ENCODE assay signal across 8 cellular contexts in the genomic region with DNA sequence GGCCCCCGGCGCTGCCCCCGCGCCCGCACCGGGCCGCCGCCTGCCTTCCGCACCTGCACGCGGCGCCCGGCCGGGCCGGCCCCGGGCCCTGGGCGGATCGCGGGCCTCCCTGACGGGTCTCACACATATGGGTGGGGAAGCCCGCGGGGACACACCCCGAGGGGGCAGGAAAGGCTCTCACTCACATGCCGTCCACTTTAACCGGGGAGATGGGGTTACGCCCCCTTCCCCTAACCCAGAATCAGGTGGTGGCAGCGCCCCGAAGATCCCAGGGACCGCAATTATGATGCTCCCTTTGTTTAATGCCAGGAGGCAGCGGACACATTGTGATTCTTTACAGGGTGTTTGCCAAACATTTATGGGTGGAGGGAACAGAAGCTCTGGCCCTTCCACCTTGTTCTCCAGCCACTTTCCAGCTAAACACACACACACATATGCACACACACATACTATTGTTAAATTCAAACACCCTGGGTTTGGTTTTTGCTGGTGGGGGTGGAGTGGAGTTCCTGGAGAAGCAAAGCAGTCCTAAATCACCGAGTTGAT. TPM values are rescaled to one million over a fixed set of nuclear protein-coding genes. Genes with fewer than 3 reads are reported as not detected.
A peak's percentile ranks its signal among the peaks of the same experiment; 100 is the strongest.
DNase-seq lines count a peak whose midpoint lies in the region; ATAC-seq and TF ChIP-seq lines count a peak whose summit lies in the region.

No MANE protein-coding gene starts in this region.

- DNase-seq in NK-92 treated with Interleukin-12 subunit alpha and Interleukin-12 subunit beta, amount 100 ng/mL, for 24 hours (lab: John Stamatoyannopoulos, UW) = peak; percentile 63
- no peak for DNase-seq in NK-92 (lab: John Stamatoyannopoulos, UW; ENCODE audit: unreplicated experiment)
- DNase-seq in cerebellar nuclear complex (lab: John Stamatoyannopoulos, UW) = no peak
- DNase-seq in ureter (ENCODE audit: low spot score) = no peak

- H3K4me3 ChIP-seq in WI38 (ENCODE audit: low read depth, low read length) (peak overlapping the region; percentile 67), iPS-18c (ENCODE audit: insufficient read depth, low read depth, low read length) (peak overlapping the region; percentile 55), subcutaneous abdominal adipose tissue (ENCODE audit: low read depth in 1 of 5, low read length in 5 of 5) (peak overlapping the region; percentile 63 to 81 (median 70))

- H3K27me3 ChIP-seq in subcutaneous abdominal adipose tissue (ENCODE audit: control insufficient read depth in 5 of 5, insufficient read depth in 4 of 5, low read length in 5 of 5) = no peaks in the 10 kb centered on the region

- no peak for ATAC-seq in GM18511 (IDR thresholded peaks at IDR 0.05; ENCODE audit: unreplicated experiment)

- H3K36me3 ChIP-seq in subcutaneous abdominal adipose tissue (ENCODE audit: control insufficient read depth in 5 of 5, insufficient read depth in 5 of 5, low read length in 5 of 5) = no peaks in the 10 kb centered on the region

- peaks cover 1 to 37% (median 28%) of the 10 kb centered on the region in 5 donors for H3K4me1 ChIP-seq in subcutaneous abdominal adipose tissue (ENCODE audit: control insufficient read depth in 5 of 5, insufficient read depth in 5 of 5, low read length in 5 of 5)

- peak overlapping the region in 3 of 5 donors; percentile 65 to 74 (median 68) for H3K9ac ChIP-seq in subcutaneous abdominal adipose tissue (ENCODE audit: low read length in 5 of 5)

- no peak for TF ChIP-seq CTCF in WI38 (IDR thresholded peaks at IDR 0.05; ENCODE audit: low read depth, low read length)

- no peaks in the 10 kb centered on the region for H3K9me3 ChIP-seq in iPS-18c (ENCODE audit: control insufficient read depth, insufficient read depth, low read length)
- no peaks in the 10 kb centered on the region for H3K9me3 ChIP-seq in subcutaneous abdominal adipose tissue (ENCODE audit: control insufficient read depth in 5 of 5, low read length in 5 of 5)

- H3K27ac ChIP-seq in subcutaneous abdominal adipose tissue (ENCODE audit: low read depth, low read length) = no peak overlapping the region

RNA-seq across cellular contexts. Expression of a gene that starts 0.4 kb away (rescaled TPM):
- total RNA-seq in ureter = 36.1 TPM
